ENCODE assay signal across 21 cellular contexts in genomic region chr10:21511931-21512330, GRCh38. TPM values are rescaled to one million over a fixed set of nuclear protein-coding genes. Genes with fewer than 3 reads are reported as not detected.
DNase-seq lines count a peak whose midpoint lies in the region; ATAC-seq and TF ChIP-seq lines count a peak whose summit lies in the region.
"Had no signal": no experiment of that assay in that cellular context is flagged by ENCODE, and none has a peak within 500 bp of the region (broad histone marks: within the 10 kb centered on the region; RNA-seq: fewer than 3 reads in every experiment).

No MANE protein-coding gene starts in this region.

- H3K4me3 ChIP-seq in cardiac muscle cell (peak overlapping the region; percentile 78), left ventricle myocardium inferior (no peak overlapping the region), epithelial cell of proximal tubule (ENCODE audit: low read depth, low read length) (peak overlapping the region; percentile 35), vagina (no peak overlapping the region), prostate gland (no peak overlapping the region)
- H3K4me3 ChIP-seq: ascending aorta, BLaER1, colonic mucosa, GM23248, ovary had no signal

- no peaks in the 10 kb centered on the region for H3K36me3 ChIP-seq in cardiac muscle cell
- H3K36me3 ChIP-seq in left ventricle myocardium inferior = no peaks in the 10 kb centered on the region
- no peaks in the 10 kb centered on the region for H3K36me3 ChIP-seq in vagina
- no peaks in the 10 kb centered on the region for H3K36me3 ChIP-seq in prostate gland
- H3K36me3 ChIP-seq: ascending aorta, BLaER1, colonic mucosa, ovary had no signal

- H3K9me3 ChIP-seq in cardiac muscle cell (ENCODE audit: low read depth) (no peaks in the 10 kb centered on the region), left ventricle myocardium inferior (replicated peaks) (no peaks in the 10 kb centered on the region), vagina (no peaks in the 10 kb centered on the region), prostate gland (no peaks in the 10 kb centered on the region)
- H3K9me3 ChIP-seq: ascending aorta, colonic mucosa, ovary had no signal

- peaks cover 22% of the 10 kb centered on the region for H3K36me3 Mint-ChIP-seq in nephron (ENCODE audit: low read depth)
- no peaks in the 10 kb centered on the region for H3K36me3 Mint-ChIP-seq in activated naive CD4-positive, alpha-beta T cell treated with anti-CD3 and anti-CD28 coated beads for 36 hours (ENCODE audit: low read depth)
- H3K36me3 Mint-ChIP-seq: activated naive CD4-positive, alpha-beta T cell treated with anti-CD3 and anti-CD28 coated beads, Interleukin-2, amount 10 ng/mL, durations not matched to agents 7 days and 5 days had no signal

- DNase-seq in cardiac muscle cell (ENCODE audit: low read depth in 1 of 2, low spot score in 1 of 2) (no peak), left ventricle myocardium inferior (no peak), epithelial cell of proximal tubule (ENCODE audit: low read depth) (no peak), vagina (ENCODE audit: extremely low spot score in 2 of 2) (no peak), prostate gland (ENCODE audit: low spot score) (no peak)
- no peak for DNase-seq in activated naive CD4-positive, alpha-beta T cell treated with anti-CD3 and anti-CD28 coated beads for 36 hours
- DNase-seq: 8988T; activated CD4-positive, alpha-beta memory T cell treated with anti-CD3 and anti-CD28 coated beads, Interleukin-2, amount 10 ng/mL, durations not matched to agents 7 days and 5 days; activated CD4-positive, CD25-positive, alpha-beta regulatory T cell; activated naive CD4-positive, alpha-beta T cell treated with anti-CD3 and anti-CD28 coated beads, Interleukin-2, amount 10 ng/mL, durations not matched to agents 7 days and 5 days; colonic mucosa; GM23248; left colon; NCI-H1694; NCI-H2227 treated with DMSO at 0.1 percent for 48 hours; ovary; stimulated activated CD4-positive, alpha-beta T cell treated with anti-CD3 and anti-CD28 coated beads, Interleukin-4, amount 100 ng/mL, for 24 hours had no signal

- intact Hi-C loops in left ventricle myocardium inferior (cut with micrococcal nuclease) (loop anchor here (5.0 kb wide), 1 partner anchor 220 kb away; no protein-coding TSS in a partner anchor), vagina (cut with DNase I) (no loop called here), prostate gland (cut with DNase I) (no loop called here)
- intact Hi-C loops in activated naive CD4-positive, alpha-beta T cell treated with anti-CD3 and anti-CD28 coated beads for 36 hours (cut with micrococcal nuclease) = no loop called here

- CTCF ChIA-PET in activated naive CD4-positive, alpha-beta T cell treated with anti-CD3 and anti-CD28 coated beads for 36 hours (lab: Charles Lee) = no interaction called here

- no peak for TF ChIP-seq CTCF in cardiac muscle cell (IDR thresholded peaks at IDR 0.05; ENCODE audit: low read depth, low read length)
- no peak for TF ChIP-seq CTCF in left ventricle myocardium inferior (IDR thresholded peaks at IDR 0.05; ENCODE audit: borderline replicate concordance)
- no peak for TF ChIP-seq CTCF in epithelial cell of proximal tubule (conservative IDR thresholded peaks at IDR 0.05; ENCODE audit: low read depth, low read length)
- no peak for TF ChIP-seq CTCF in nephron (IDR thresholded peaks at IDR 0.05; ENCODE audit: unreplicated experiment in 3 of 3)
- TF ChIP-seq CTCF in vagina (IDR thresholded peaks at IDR 0.05) = no peak
- no peak for TF ChIP-seq CTCF in prostate gland (IDR thresholded peaks at IDR 0.05)

- H3K4me3 Mint-ChIP-seq in nephron = peak overlapping the region; percentile 78 to 94 (median 84)
- H3K4me3 Mint-ChIP-seq in activated naive CD4-positive, alpha-beta T cell treated with anti-CD3 and anti-CD28 coated beads for 36 hours = no peak overlapping the region
- H3K4me3 Mint-ChIP-seq: activated CD4-positive, alpha-beta memory T cell treated with anti-CD3 and anti-CD28 coated beads, Interleukin-2, amount 10 ng/mL, durations not matched to agents 7 days and 5 days; activated naive CD4-positive, alpha-beta T cell treated with anti-CD3 and anti-CD28 coated beads, Interleukin-2, amount 10 ng/mL, durations not matched to agents 7 days and 5 days had no signal

- peak overlapping the region; percentile 99 for H3K27ac Mint-ChIP-seq in nephron
- H3K27ac Mint-ChIP-seq in activated naive CD4-positive, alpha-beta T cell treated with anti-CD3 and anti-CD28 coated beads for 36 hours = no peak overlapping the region
- H3K27ac Mint-ChIP-seq: activated CD4-positive, alpha-beta memory T cell treated with anti-CD3 and anti-CD28 coated beads, Interleukin-2, amount 10 ng/mL, durations not matched to agents 7 days and 5 days; activated naive CD4-positive, alpha-beta T cell treated with anti-CD3 and anti-CD28 coated beads, Interleukin-2, amount 10 ng/mL, durations not matched to agents 7 days and 5 days had no signal

- peaks cover 68% of the 10 kb centered on the region for H3K4me1 Mint-ChIP-seq in nephron
- H3K4me1 Mint-ChIP-seq in activated naive CD4-positive, alpha-beta T cell treated with anti-CD3 and anti-CD28 coated beads for 36 hours (ENCODE audit: low read depth) = peaks cover 6% of the 10 kb centered on the region

- no peaks in the 10 kb centered on the region for H3K9me3 Mint-ChIP-seq in nephron
- no peaks in the 10 kb centered on the region for H3K9me3 Mint-ChIP-seq in activated naive CD4-positive, alpha-beta T cell treated with anti-CD3 and anti-CD28 coated beads for 36 hours
- H3K9me3 Mint-ChIP-seq: activated CD4-positive, alpha-beta memory T cell treated with anti-CD3 and anti-CD28 coated beads, Interleukin-2, amount 10 ng/mL, durations not matched to agents 7 days and 5 days; activated naive CD4-positive, alpha-beta T cell treated with anti-CD3 and anti-CD28 coated beads, Interleukin-2, amount 10 ng/mL, durations not matched to agents 7 days and 5 days had no signal

- no peak for TF ChIP-seq POLR2A in vagina (IDR thresholded peaks at IDR 0.05)
- TF ChIP-seq POLR2A in prostate gland (IDR thresholded peaks at IDR 0.05) = no peak

- H3K27ac ChIP-seq in cardiac muscle cell (peak overlapping the region; percentile 95), left ventricle myocardium inferior (replicated peaks) (no peak overlapping the region), vagina (peak overlapping the region; percentile 92), prostate gland (no peak overlapping the region)
- H3K27ac ChIP-seq: ascending aorta, BLaER1, colonic mucosa, GM23248, ovary had no signal

- no peak for ATAC-seq in esophagus mucosa

- WGBS in prostate gland = 81% methylated on average over 1 of the region's 1 CpG

- H3K27me3 ChIP-seq in cardiac muscle cell (no peaks in the 10 kb centered on the region), left ventricle myocardium inferior (ENCODE audit: low read depth) (peaks cover 5% of the 10 kb centered on the region), vagina (no peaks in the 10 kb centered on the region), prostate gland (replicated peaks; ENCODE audit: insufficient read depth) (no peaks in the 10 kb centered on the region)
- H3K27me3 ChIP-seq: ascending aorta, ovary had no signal

- H3K4me1 ChIP-seq in cardiac muscle cell (ENCODE audit: low read depth) (peaks cover 57% of the 10 kb centered on the region), left ventricle myocardium inferior (peaks cover 32% of the 10 kb centered on the region), vagina (peaks cover 7% of the 10 kb centered on the region), prostate gland (replicated peaks) (no peaks in the 10 kb centered on the region)
- H3K4me1 ChIP-seq: colonic mucosa had no signal

- peaks cover 4% of the 10 kb centered on the region for H3K27me3 Mint-ChIP-seq in nephron (ENCODE audit: low read depth)
- H3K27me3 Mint-ChIP-seq in activated naive CD4-positive, alpha-beta T cell treated with anti-CD3 and anti-CD28 coated beads for 36 hours (ENCODE audit: low read depth) = peaks cover 42% of the 10 kb centered on the region

RNA-seq across cellular contexts. Expression of gene SKIDA1, which starts 13.6 kb away (rescaled TPM):
- 42.4 and 62.4 TPM in 2 replicates for total RNA-seq in cardiac muscle cell
- 4.3 and 7.9 TPM in 2 replicates for polyA plus RNA-seq in cardiac muscle cell
- total RNA-seq in left ventricle myocardium inferior = 2.7 TPM
- total RNA-seq in epithelial cell of proximal tubule = 0.52 and 1.4 TPM in 2 replicates
- total RNA-seq in vagina = 2.7 TPM
- total RNA-seq in prostate gland = 1 to 10 TPM; 1.5 to 4.3 TPM
- under 1 TPM in 1 of 2 experiments, not detected in 1; 0.10 TPM for total RNA-seq in activated naive CD4-positive, alpha-beta T cell treated with anti-CD3 and anti-CD28 coated beads for 36 hours
- total RNA-seq in esophagus mucosa = 0.44 TPM
- total RNA-seq: ascending aorta, GM23248 had no signal

RNA-seq across cellular contexts. Expression of gene MLLT10, which starts 22.1 kb away (rescaled TPM):
- total RNA-seq in cardiac muscle cell = 26.0 and 40.6 TPM in 2 replicates
- 38.4 and 39.5 TPM in 2 replicates for polyA plus RNA-seq in cardiac muscle cell
- 18.7 TPM for total RNA-seq in left ventricle myocardium inferior
- total RNA-seq in epithelial cell of proximal tubule = 15.5 and 15.8 TPM in 2 replicates
- 53.3 TPM for total RNA-seq in vagina
- 10 to 100 TPM; 31.2 to 68.3 TPM for total RNA-seq in prostate gland
- 10 to 100 TPM; 23.0 to 23.7 TPM for total RNA-seq in activated naive CD4-positive, alpha-beta T cell treated with anti-CD3 and anti-CD28 coated beads for 36 hours
- 31.0 TPM for total RNA-seq in esophagus mucosa

Comparison
In these comparisons a context has a peak if more than half of its experiments do, and no peak if none do; other contexts are left out.
1. H3K27ac ChIP-seq: peak in cardiac muscle cell (single experiment) and vagina (single experiment); none in left ventricle myocardium inferior (single experiment) and prostate gland (0 of 2).
2. H3K4me3 ChIP-seq: peak in cardiac muscle cell (single experiment) and epithelial cell of proximal tubule (single experiment); none in left ventricle myocardium inferior (single experiment), vagina (0 of 2) and prostate gland (0 of 2).